ENCODE assay signal across 11 cellular contexts in genomic region chr7:85950418-85950817, GRCh38.
"Had no signal": no experiment of that assay in that cellular context is flagged by ENCODE, and none has a peak within 500 bp of the region (broad histone marks: within the 10 kb centered on the region; RNA-seq: fewer than 3 reads in every experiment).

No MANE protein-coding gene starts in this region.

- H3K36me3 ChIP-seq: HAP-1 had no signal

- H3K27ac Mint-ChIP-seq: GM23338, HFFc6 had no signal

- FAIRE-seq: H1, H54 had no signal

- H3K4me2 ChIP-seq: GM23338 had no signal

- H3K27ac ChIP-seq: GM23248 had no signal

- H3K4me1 ChIP-seq: HAP-1 had no signal

- DNase-seq: GM23248, GOT3, H7, H9, HCEC 1CT, HFFc6 had no signal

- H3K4me3 ChIP-seq: GM23248, GM23338, HAP-1 had no signal

- H3K4me3 Mint-ChIP-seq: GM23338, H9, HFFc6 had no signal

- H2AFZ ChIP-seq: GM23248, GM23338 had no signal

- H3K9ac ChIP-seq: GM23248 had no signal

- ATAC-seq: GM23338, HCT116 had no signal

- H3K9me3 ChIP-seq: HAP-1 had no signal
